In genomic region chr5:138143592-138143991, GRCh38 we compare ENCODE assay signal across 22 cellular contexts. TPM values are rescaled to one million over a fixed set of nuclear protein-coding genes. Genes with fewer than 3 reads are reported as not detected.
"Had no signal": no experiment of that assay in that cellular context is flagged by ENCODE, and none has a peak within 500 bp of the region (broad histone marks: within the 10 kb centered on the region; RNA-seq: fewer than 3 reads in every experiment).

No MANE protein-coding gene starts in this region.

RNA-seq across cellular contexts. Expression of gene NME5, which starts 4.4 kb away (rescaled TPM):
- total RNA-seq: activated B cell treated with CpG ODN at 0.5 μM for 24 hours; activated CD4-positive, alpha-beta memory T cell treated with anti-CD3 and anti-CD28 coated beads for 36 hours; activated CD4-positive, alpha-beta T cell treated with anti-CD3 and anti-CD28 coated beads, Interleukin-2, amount 10 ng/mL, durations not matched to agents 24 days and 14 days; activated CD8-positive, alpha-beta memory T cell treated with anti-CD3 and anti-CD28 coated beads for 36 hours; activated CD8-positive, alpha-beta T cell treated with anti-CD3 and anti-CD28 coated beads for 36 hours; activated naive CD4-positive, alpha-beta T cell treated with anti-CD3 and anti-CD28 coated beads for 36 hours; activated naive CD4-positive, alpha-beta T cell treated with anti-CD3 and anti-CD28 coated beads, Interleukin-2, amount 50 U/mL, for 72 hours; activated naive CD8-positive, alpha-beta T cell treated with anti-CD3 and anti-CD28 coated beads for 36 hours; activated T-cell treated with anti-CD3 and anti-CD28 coated beads, Interleukin-2, amount 50 U/mL, for 4 hours; activated T-cell treated with anti-CD3 and anti-CD28 coated beads, Interleukin-2, amount 50 U/mL, for 72 hours; activated T-helper 1 cell treated with anti-CD3 and anti-CD28 coated beads, Interleukin-12 subunit alpha, Interleukin-12 subunit beta, Interleukin-2, Interleukin-4 antibody, amounts not matched to agents 30 ng/mL and 10 ng/mL and 1 ng/mL, durations not matched to agents 14 hours and 24 hours and 36 hours; activated T-helper 17 cell treated with anti-CD3 and anti-CD28 coated beads, Interleukin-2, amount 50 U/mL, for 72 hours; T-helper 1 cell treated with Interleukin-12 subunit alpha and Interleukin-12 subunit beta and Interleukin-4 antibody, amounts not matched to agents 30 ng/mL and 1 ng/mL, for 36 hours; T-helper 17 cell; T-helper 2 cell treated with Interferon-gamma antibody and Interleukin-4, amounts not matched to agents 100 ng/mL and 5 ng/mL, for 36 hours had no signal

RNA-seq across cellular contexts. Expression of gene WNT8A, which starts 59.8 kb away (rescaled TPM):
- total RNA-seq: activated B cell treated with CpG ODN at 0.5 μM for 24 hours; activated CD4-positive, alpha-beta memory T cell treated with anti-CD3 and anti-CD28 coated beads for 36 hours; activated CD4-positive, alpha-beta T cell treated with anti-CD3 and anti-CD28 coated beads, Interleukin-2, amount 10 ng/mL, durations not matched to agents 24 days and 14 days; activated CD8-positive, alpha-beta memory T cell treated with anti-CD3 and anti-CD28 coated beads for 36 hours; activated CD8-positive, alpha-beta T cell treated with anti-CD3 and anti-CD28 coated beads for 36 hours; activated naive CD4-positive, alpha-beta T cell treated with anti-CD3 and anti-CD28 coated beads for 36 hours; activated naive CD4-positive, alpha-beta T cell treated with anti-CD3 and anti-CD28 coated beads, Interleukin-2, amount 50 U/mL, for 72 hours; activated naive CD8-positive, alpha-beta T cell treated with anti-CD3 and anti-CD28 coated beads for 36 hours; activated T-cell treated with anti-CD3 and anti-CD28 coated beads, Interleukin-2, amount 50 U/mL, for 4 hours; activated T-cell treated with anti-CD3 and anti-CD28 coated beads, Interleukin-2, amount 50 U/mL, for 72 hours; activated T-helper 1 cell treated with anti-CD3 and anti-CD28 coated beads, Interleukin-12 subunit alpha, Interleukin-12 subunit beta, Interleukin-2, Interleukin-4 antibody, amounts not matched to agents 30 ng/mL and 10 ng/mL and 1 ng/mL, durations not matched to agents 14 hours and 24 hours and 36 hours; activated T-helper 17 cell treated with anti-CD3 and anti-CD28 coated beads, Interleukin-2, amount 50 U/mL, for 72 hours; adrenal gland; aorta; astrocyte; body of pancreas; breast epithelium; cardiac septum; cerebellum; T-helper 1 cell treated with Interleukin-12 subunit alpha and Interleukin-12 subunit beta and Interleukin-4 antibody, amounts not matched to agents 30 ng/mL and 1 ng/mL, for 36 hours; T-helper 17 cell; T-helper 2 cell treated with Interferon-gamma antibody and Interleukin-4, amounts not matched to agents 100 ng/mL and 5 ng/mL, for 36 hours had no signal
- polyA plus RNA-seq: adrenal gland, aorta had no signal
